ENCODE assay signal across 13 cellular contexts in the genomic region with DNA sequence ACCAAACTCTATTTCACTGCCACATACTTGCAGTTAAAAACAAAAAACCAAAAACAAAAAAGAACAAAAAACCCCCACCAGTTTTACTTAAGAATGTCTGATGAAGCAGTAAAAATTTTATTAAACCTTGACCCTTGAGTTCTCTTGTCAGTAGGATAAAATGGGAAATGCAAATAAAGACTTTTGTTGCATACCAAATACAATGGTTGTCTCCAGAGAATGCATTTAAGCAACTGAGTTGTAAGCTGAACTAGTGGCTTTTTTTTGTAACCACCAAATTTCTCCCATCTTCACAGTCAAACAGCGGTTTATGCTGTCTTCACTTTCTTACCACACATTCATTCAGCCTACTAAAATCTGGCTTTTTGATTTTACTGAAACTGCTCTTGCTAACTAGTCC. TPM values are rescaled to one million over a fixed set of nuclear protein-coding genes. Genes with fewer than 3 reads are reported as not detected.
DNase-seq lines count a peak whose midpoint lies in the region; ATAC-seq, FAIRE-seq and TF ChIP-seq lines count a peak whose summit lies in the region.
"Had no signal": no experiment of that assay in that cellular context is flagged by ENCODE, and none has a peak within 500 bp of the region (broad histone marks: within the 10 kb centered on the region; RNA-seq: fewer than 3 reads in every experiment).

No MANE protein-coding gene starts in this region.

- peaks cover 32% of the 10 kb centered on the region for H3K4me1 ChIP-seq in PC-9 (replicated peaks; ENCODE audit: insufficient read depth)

- no peak overlapping the region; the same call in 1 of the 2 replicates for H3K4me3 ChIP-seq in PC-9
- H3K4me3 ChIP-seq in fibroblast of pulmonary artery (replicated peaks; ENCODE audit: low read depth, low read length): no peak overlapping the region
- no peak overlapping the region for H3K4me3 ChIP-seq in foreskin fibroblast (ENCODE audit: low read depth in 1 of 2, low read length in 2 of 2)
- H3K4me3 ChIP-seq: upper lobe of left lung had no signal

- peak overlapping the region; percentile 85 for H3K4me2 ChIP-seq in PC-9
- H3K4me2 ChIP-seq: KMS-11 had no signal

- intact Hi-C loops in PC-9 (cut with micrococcal nuclease; ENCODE audit: unreplicated experiment): no loop called here

- H3K9me2 ChIP-seq in PC-9 (ENCODE audit: insufficient read depth): no peaks in the 10 kb centered on the region

- H3K27ac ChIP-seq in PC-9: no peak overlapping the region
- H3K27ac ChIP-seq: KMS-11 had no signal

- POLR2A ChIA-PET in PC-9 (lab: Charles Lee; ENCODE audit: unreplicated experiment): no interaction called here

- H3K27me3 Mint-ChIP-seq in activated T-cell treated with anti-CD3 and anti-CD28 coated beads, Interleukin-2, amount 50 U/mL, for 4 hours (ENCODE audit: low read depth): no peaks in the 10 kb centered on the region
- no peaks in the 10 kb centered on the region for H3K27me3 Mint-ChIP-seq in activated T-cell treated with anti-CD3 and anti-CD28 coated beads, Interleukin-2, amount 50 U/mL, for 24 hours
- H3K27me3 Mint-ChIP-seq in stimulated activated naive CD8-positive, alpha-beta T cell treated with anti-CD3 and anti-CD28 coated beads, Interleukin-15, amount 100 ng/mL, for 72 hours: no peaks in the 10 kb centered on the region
- H3K27me3 Mint-ChIP-seq: activated T-helper 17 cell treated with anti-CD3 and anti-CD28 coated beads, Interleukin-2, amount 50 U/mL, for 72 hours had no signal

- no TSS peak for BruUV-seq in PC-9 (replicated peaks; lab: Mats Ljungman, UMichigan)

- H3K4me1 Mint-ChIP-seq in activated T-cell treated with anti-CD3 and anti-CD28 coated beads, Interleukin-2, amount 50 U/mL, for 4 hours (ENCODE audit: low read depth): peaks cover 66% of the 10 kb centered on the region
- H3K4me1 Mint-ChIP-seq in activated T-cell treated with anti-CD3 and anti-CD28 coated beads, Interleukin-2, amount 50 U/mL, for 24 hours (ENCODE audit: low read depth): peaks cover 62% of the 10 kb centered on the region
- peaks cover 56% of the 10 kb centered on the region for H3K4me1 Mint-ChIP-seq in stimulated activated naive CD8-positive, alpha-beta T cell treated with anti-CD3 and anti-CD28 coated beads, Interleukin-15, amount 100 ng/mL, for 72 hours

- H3K36me3 ChIP-seq in PC-9 (ENCODE audit: low read depth): 0 out of 2 replicates have a peak, but pooled peaks cover 11% of the 10 kb centered on the region
- H3K36me3 ChIP-seq: upper lobe of left lung had no signal

- no peaks in the 10 kb centered on the region for H3K9me3 Mint-ChIP-seq in activated T-cell treated with anti-CD3 and anti-CD28 coated beads, Interleukin-2, amount 50 U/mL, for 4 hours
- H3K9me3 Mint-ChIP-seq in activated T-cell treated with anti-CD3 and anti-CD28 coated beads, Interleukin-2, amount 50 U/mL, for 24 hours: no peaks in the 10 kb centered on the region
- H3K9me3 Mint-ChIP-seq in stimulated activated naive CD8-positive, alpha-beta T cell treated with anti-CD3 and anti-CD28 coated beads, Interleukin-15, amount 100 ng/mL, for 72 hours: no peaks in the 10 kb centered on the region
- H3K9me3 Mint-ChIP-seq: activated T-helper 17 cell treated with anti-CD3 and anti-CD28 coated beads, Interleukin-2, amount 50 U/mL, for 72 hours had no signal

- no peaks in the 10 kb centered on the region for H3K27me3 ChIP-seq in PC-9 (ENCODE audit: insufficient read depth, low read depth)
- H3K27me3 ChIP-seq: upper lobe of left lung had no signal

- no peak overlapping the region for H3K27ac Mint-ChIP-seq in activated T-cell treated with anti-CD3 and anti-CD28 coated beads, Interleukin-2, amount 50 U/mL, for 24 hours
- H3K27ac Mint-ChIP-seq in stimulated activated naive CD8-positive, alpha-beta T cell treated with anti-CD3 and anti-CD28 coated beads, Interleukin-15, amount 100 ng/mL, for 72 hours: no peak overlapping the region
- H3K27ac Mint-ChIP-seq: activated T-helper 17 cell treated with anti-CD3 and anti-CD28 coated beads, Interleukin-2, amount 50 U/mL, for 72 hours had no signal

- no peak for TF ChIP-seq CTCF in PC-9 (conservative IDR thresholded peaks at IDR 0.05)
- TF ChIP-seq CTCF in fibroblast of pulmonary artery (IDR thresholded peaks at IDR 0.05; ENCODE audit: low read length, missing control alignments): no peak
- TF ChIP-seq CTCF in foreskin fibroblast (IDR thresholded peaks at IDR 0.05; ENCODE audit: low read depth, low read length): no peak

- no peak overlapping the region for H2AFZ ChIP-seq in PC-9

- FAIRE-seq in HTR-8/SVneo (lab: Jason Lieb, UNC): no peak

- peaks cover 76% of the 10 kb centered on the region for H3K79me2 ChIP-seq in PC-9 (ENCODE audit: low read depth)

- DNase-seq in activated T-cell treated with anti-CD3 and anti-CD28 coated beads, Interleukin-2, amount 50 U/mL, for 4 hours: no peak
- DNase-seq in activated T-cell treated with anti-CD3 and anti-CD28 coated beads, Interleukin-2, amount 50 U/mL, for 24 hours: no peak
- DNase-seq in PC-9 (no peak), fibroblast of pulmonary artery (ENCODE audit: low read depth) (peak; percentile 13), foreskin fibroblast (no peak), HTR-8/SVneo (ENCODE audit: insufficient read length, low spot score) (no peak)
- no peak for DNase-seq in stimulated activated naive CD8-positive, alpha-beta T cell treated with anti-CD3 and anti-CD28 coated beads, Interleukin-15, amount 100 ng/mL, for 72 hours
- no peak for DNase-seq in activated CD4-positive, CD25-positive, alpha-beta regulatory T cell (lab: John Stamatoyannopoulos, UW)
- DNase-seq: ACHN, NCI-H510A treated with DMSO at 0.1 percent for 48 hours, upper lobe of left lung had no signal

- peaks cover 4% of the 10 kb centered on the region for H3K36me3 Mint-ChIP-seq in activated T-cell treated with anti-CD3 and anti-CD28 coated beads, Interleukin-2, amount 50 U/mL, for 4 hours (ENCODE audit: insufficient read depth)
- H3K36me3 Mint-ChIP-seq in activated T-cell treated with anti-CD3 and anti-CD28 coated beads, Interleukin-2, amount 50 U/mL, for 24 hours (ENCODE audit: low read depth): peaks cover 30% of the 10 kb centered on the region

- H4K20me1 ChIP-seq in PC-9 (ENCODE audit: insufficient read depth): peaks cover 19% of the 10 kb centered on the region; the same call in 1 of the 2 replicates

- ATAC-seq in activated T-cell treated with anti-CD3 and anti-CD28 coated beads, Interleukin-2, amount 50 U/mL, for 4 hours: no peak
- no peak for ATAC-seq in stimulated activated naive CD8-positive, alpha-beta T cell treated with anti-CD3 and anti-CD28 coated beads, Interleukin-15, amount 100 ng/mL, for 72 hours
- ATAC-seq: activated T-helper 17 cell treated with anti-CD3 and anti-CD28 coated beads, Interleukin-2, amount 50 U/mL, for 72 hours had no signal

- peaks cover 9% of the 10 kb centered on the region; the same call in 1 of the 2 replicates for H3F3A ChIP-seq in PC-9 (ENCODE audit: insufficient read depth, low read depth)

- no peaks in the 10 kb centered on the region for H3K9me3 ChIP-seq in PC-9 (ENCODE audit: insufficient read depth, low read depth)
- H3K9me3 ChIP-seq: upper lobe of left lung had no signal

- CTCF ChIA-PET in PC-9 (lab: Charles Lee): interaction anchor here (0.6 kb wide), 1 partner anchor 9 kb away, joined by 4 read pairs; no protein-coding TSS in a partner anchor

- H3K4me3 Mint-ChIP-seq in activated T-cell treated with anti-CD3 and anti-CD28 coated beads, Interleukin-2, amount 50 U/mL, for 4 hours: peak overlapping the region; percentile 11
- no peak overlapping the region for H3K4me3 Mint-ChIP-seq in activated T-cell treated with anti-CD3 and anti-CD28 coated beads, Interleukin-2, amount 50 U/mL, for 24 hours
- peak overlapping the region; percentile 9 to 69 for H3K4me3 Mint-ChIP-seq in stimulated activated naive CD8-positive, alpha-beta T cell treated with anti-CD3 and anti-CD28 coated beads, Interleukin-15, amount 100 ng/mL, for 72 hours
- H3K4me3 Mint-ChIP-seq: activated T-helper 17 cell treated with anti-CD3 and anti-CD28 coated beads, Interleukin-2, amount 50 U/mL, for 72 hours had no signal

RNA-seq across cellular contexts. Expression of gene SYPL1, which starts 3.1 kb away (rescaled TPM):
- total RNA-seq in activated T-cell treated with anti-CD3 and anti-CD28 coated beads, Interleukin-2, amount 50 U/mL, for 4 hours: 10 to 100 TPM; 20.0 to 24.1 (median 21.5) TPM
- total RNA-seq in PC-9 (2021): 83.9 and 102 TPM in 2 replicates
